Comparison of ENCODE assay signal across 8 cellular contexts in genomic region chr6:87210979-87211378, GRCh38.
A peak's percentile ranks its signal among the peaks of the same experiment; 100 is the strongest.
DNase-seq lines count a peak whose midpoint lies in the region; ATAC-seq and TF ChIP-seq lines count a peak whose summit lies in the region.

No MANE protein-coding gene starts in this region.

- H3K4me3 ChIP-seq in NB4 (ENCODE audit: low read depth, low read length): no peak overlapping the region

- no peak for TF ChIP-seq POLR2A in NB4 (IDR thresholded peaks at IDR 0.05; ENCODE audit: extremely low read depth, insufficient read length)

- DNase-seq in stimulated activated CD8-positive, alpha-beta memory T cell treated with anti-CD3 and anti-CD28 coated beads, Interleukin-15, amount 100 ng/mL, for 48 hours (ENCODE audit: low read depth in 2 of 2): peak; percentile 5 to 6
- no peak for DNase-seq in stimulated activated CD8-positive, alpha-beta memory T cell treated with anti-CD3 and anti-CD28 coated beads, Interleukin-4, amount 100 ng/mL, for 48 hours
- DNase-seq in NB4 (ENCODE audit: low read depth): peak; percentile 19
- DNase-seq in activated effector memory CD4-positive, alpha-beta T cell treated with Interleukin-2 at 50 U/mL for 16 hours: no peak
- no peak for DNase-seq in 8988T
- no peak for DNase-seq in NCI-H345 (lab: John Stamatoyannopoulos, UW)
- no peak for DNase-seq in KG1 (lab: John Stamatoyannopoulos, UW)

- peak; percentile 97 for ATAC-seq in HG02852 (IDR thresholded peaks at IDR 0.05; ENCODE audit: unreplicated experiment)

- no peak for TF ChIP-seq CTCF in NB4 (IDR thresholded peaks at IDR 0.05; ENCODE audit: low read depth, low read length)

Comparison
In these comparisons a context has a peak if more than half of its experiments do, and no peak if none do; other contexts are left out.
1. DNase-seq: peak in stimulated activated CD8-positive, alpha-beta memory T cell treated with anti-CD3 and anti-CD28 coated beads, Interleukin-15, amount 100 ng/mL, for 48 hours (2 of 2) and NB4 (single experiment); none in stimulated activated CD8-positive, alpha-beta memory T cell treated with anti-CD3 and anti-CD28 coated beads, Interleukin-4, amount 100 ng/mL, for 48 hours (single experiment), activated effector memory CD4-positive, alpha-beta T cell treated with Interleukin-2 at 50 U/mL for 16 hours (single experiment), 8988T (single experiment), NCI-H345 (single experiment) and KG1 (single experiment).